ENCODE assay signal across 1 cellular context in genomic region chrX:19646298-19646697, GRCh38.
TF ChIP-seq lines count a peak whose summit lies in the region.

No MANE protein-coding gene starts in this region.

TF ChIP-seq in IMR-90, 13 proteins besides CTCF, POLR2A, EP300 and RAD21:
- TF ChIP-seq MAZ (IDR thresholded peaks at IDR 0.05; ENCODE audit: borderline replicate concordance, low read depth, low read length) (no peak), RCOR1 (IDR thresholded peaks at IDR 0.05; ENCODE audit: insufficient replicate concordance, low read length) (no peak), NFE2L2 (IDR thresholded peaks at IDR 0.05; ENCODE audit: low read depth, low read length) (no peak)
- TF ChIP-seq, protein P1, sequence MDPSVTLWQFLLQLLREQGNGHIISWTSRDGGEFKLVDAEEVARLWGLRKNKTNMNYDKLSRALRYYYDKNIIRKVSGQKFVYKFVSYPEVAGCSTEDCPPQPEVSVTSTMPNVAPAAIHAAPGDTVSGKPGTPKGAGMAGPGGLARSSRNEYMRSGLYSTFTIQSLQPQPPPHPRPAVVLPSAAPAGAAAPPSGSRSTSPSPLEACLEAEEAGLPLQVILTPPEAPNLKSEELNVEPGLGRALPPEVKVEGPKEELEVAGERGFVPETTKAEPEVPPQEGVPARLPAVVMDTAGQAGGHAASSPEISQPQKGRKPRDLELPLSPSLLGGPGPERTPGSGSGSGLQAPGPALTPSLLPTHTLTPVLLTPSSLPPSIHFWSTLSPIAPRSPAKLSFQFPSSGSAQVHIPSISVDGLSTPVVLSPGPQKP (IDR thresholded peaks at IDR 0.05; ENCODE audit: borderline replicate concordance, low read depth, low read length), result no peak
